Comparison of ENCODE assay signal across 40 cellular contexts in the genomic region with DNA sequence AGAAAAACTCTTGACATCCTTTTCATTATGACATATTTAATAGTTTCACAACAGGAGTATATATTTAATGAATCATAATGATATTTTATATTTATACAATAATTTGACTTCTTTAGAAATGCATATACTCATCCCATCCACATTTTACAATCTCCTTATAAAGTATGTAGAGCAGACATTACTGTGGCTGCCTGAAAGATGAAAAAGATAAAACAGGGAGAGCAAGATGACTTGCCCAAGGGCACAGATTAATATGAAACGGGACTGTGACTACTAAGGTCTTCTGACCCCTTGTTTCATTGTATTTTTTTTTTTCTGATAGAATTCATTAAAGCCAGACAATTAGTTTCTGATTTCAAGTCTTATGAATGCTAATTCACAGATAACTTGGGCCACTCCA.
"Had no signal": no experiment of that assay in that cellular context is flagged by ENCODE, and none has a peak within 500 bp of the region (broad histone marks: within the 10 kb centered on the region; RNA-seq: fewer than 3 reads in every experiment).

No MANE protein-coding gene starts in this region.

- H3K4me1 Mint-ChIP-seq: activated naive CD4-positive, alpha-beta T cell treated with anti-CD3 and anti-CD28 coated beads, Interleukin-2, amount 10 ng/mL, durations not matched to agents 7 days and 5 days; activated naive CD4-positive, alpha-beta T cell treated with anti-CD3 and anti-CD28 coated beads, Interleukin-2, amount 50 U/mL, for 24 hours; activated naive CD8-positive, alpha-beta T cell treated with anti-CD3 and anti-CD28 coated beads for 36 hours; activated naive CD8-positive, alpha-beta T cell treated with anti-CD3 and anti-CD28 coated beads, Interleukin-2, amount 10 ng/mL, durations not matched to agents 7 days and 5 days; activated naive CD8-positive, alpha-beta T cell treated with anti-CD3 and anti-CD28 coated beads, Interleukin-2, amount 50 U/mL, for 24 hours; activated T-helper 17 cell treated with anti-CD3 and anti-CD28 coated beads, Interleukin-2, amount 50 U/mL, for 72 hours; brain; central memory CD8-positive, alpha-beta T cell had no signal

- H3K36me3 ChIP-seq: adrenal gland, ascending aorta, brain microvascular endothelial cell, breast epithelium, cardiac muscle cell had no signal

- ATAC-seq: activated naive CD4-positive, alpha-beta T cell treated with anti-CD3 and anti-CD28 coated beads, Interleukin-2, amount 50 U/mL, for 72 hours; activated naive CD8-positive, alpha-beta T cell treated with anti-CD3 and anti-CD28 coated beads, Interleukin-2, amount 50 U/mL, for 24 hours; activated T-cell treated with anti-CD3 and anti-CD28 coated beads, Interleukin-2, amount 50 U/mL, for 4 hours; activated T-cell treated with anti-CD3 and anti-CD28 coated beads, Interleukin-2, amount 50 U/mL, for 72 hours; activated T-helper 17 cell treated with anti-CD3 and anti-CD28 coated beads, Interleukin-2, amount 50 U/mL, for 72 hours; body of pancreas had no signal

- H3K27ac Mint-ChIP-seq: activated naive CD4-positive, alpha-beta T cell treated with anti-CD3 and anti-CD28 coated beads for 36 hours; activated naive CD4-positive, alpha-beta T cell treated with anti-CD3 and anti-CD28 coated beads, Interleukin-2, amount 10 ng/mL, durations not matched to agents 7 days and 5 days; activated naive CD4-positive, alpha-beta T cell treated with anti-CD3 and anti-CD28 coated beads, Interleukin-2, amount 50 U/mL, for 24 hours; activated naive CD4-positive, alpha-beta T cell treated with anti-CD3 and anti-CD28 coated beads, Interleukin-2, amount 50 U/mL, for 72 hours; activated naive CD8-positive, alpha-beta T cell; activated naive CD8-positive, alpha-beta T cell treated with anti-CD3 and anti-CD28 coated beads for 36 hours; activated naive CD8-positive, alpha-beta T cell treated with anti-CD3 and anti-CD28 coated beads, Interleukin-2, amount 10 ng/mL, durations not matched to agents 7 days and 5 days; activated naive CD8-positive, alpha-beta T cell treated with anti-CD3 and anti-CD28 coated beads, Interleukin-2, amount 50 U/mL, for 24 hours; activated T-cell treated with anti-CD3 and anti-CD28 coated beads, Interleukin-2, amount 50 U/mL, for 24 hours; activated T-cell treated with anti-CD3 and anti-CD28 coated beads, Interleukin-2, amount 50 U/mL, for 72 hours; activated T-helper 1 cell treated with anti-CD3 and anti-CD28 coated beads, Interleukin-12 subunit alpha, Interleukin-12 subunit beta, Interleukin-2, Interleukin-4 antibody, amounts not matched to agents 30 ng/mL and 10 ng/mL and 1 ng/mL, durations not matched to agents 14 hours and 24 hours and 36 hours; activated T-helper 17 cell treated with anti-CD3 and anti-CD28 coated beads, Interleukin-2, amount 50 U/mL, for 72 hours; activated T-helper 2 cell treated with anti-CD3 and anti-CD28 coated beads, Interferon-gamma antibody, Interleukin-2, Interleukin-4, amounts not matched to agents 10 μg/mL and 5 μg/mL and 100 μg/mL, durations not matched to agents 14 hours and 24 hours and 36 hours; brain had no signal

- H3K4me3 ChIP-seq: adrenal gland, ascending aorta, body of pancreas, breast epithelium, cardiac muscle cell had no signal

- H3K36me3 Mint-ChIP-seq: activated naive CD4-positive, alpha-beta T cell treated with anti-CD3 and anti-CD28 coated beads, Interleukin-2, amount 10 ng/mL, durations not matched to agents 7 days and 5 days; activated naive CD4-positive, alpha-beta T cell treated with anti-CD3 and anti-CD28 coated beads, Interleukin-2, amount 50 U/mL, for 24 hours; activated naive CD4-positive, alpha-beta T cell treated with anti-CD3 and anti-CD28 coated beads, Interleukin-2, amount 50 U/mL, for 72 hours; activated naive CD8-positive, alpha-beta T cell; activated naive CD8-positive, alpha-beta T cell treated with anti-CD3 and anti-CD28 coated beads for 36 hours; activated naive CD8-positive, alpha-beta T cell treated with anti-CD3 and anti-CD28 coated beads, Interleukin-2, amount 10 ng/mL, durations not matched to agents 7 days and 5 days; brain had no signal

- H3K4me1 ChIP-seq: adrenal gland, ascending aorta, body of pancreas, breast epithelium had no signal

- H3K27me3 Mint-ChIP-seq: activated naive CD4-positive, alpha-beta T cell treated with anti-CD3 and anti-CD28 coated beads, Interleukin-2, amount 10 ng/mL, durations not matched to agents 7 days and 5 days; activated naive CD4-positive, alpha-beta T cell treated with anti-CD3 and anti-CD28 coated beads, Interleukin-2, amount 50 U/mL, for 24 hours; activated naive CD8-positive, alpha-beta T cell; activated naive CD8-positive, alpha-beta T cell treated with anti-CD3 and anti-CD28 coated beads for 36 hours; activated naive CD8-positive, alpha-beta T cell treated with anti-CD3 and anti-CD28 coated beads, Interleukin-2, amount 10 ng/mL, durations not matched to agents 7 days and 5 days; activated naive CD8-positive, alpha-beta T cell treated with anti-CD3 and anti-CD28 coated beads, Interleukin-2, amount 50 U/mL, for 24 hours; activated T-cell treated with anti-CD3 and anti-CD28 coated beads, Interleukin-2, amount 50 U/mL, for 24 hours; activated T-helper 17 cell treated with anti-CD3 and anti-CD28 coated beads, Interleukin-2, amount 50 U/mL, for 72 hours; brain; central memory CD8-positive, alpha-beta T cell had no signal

- H3K9me3 ChIP-seq: adrenal gland, ascending aorta, body of pancreas, breast epithelium had no signal

- H3K27ac ChIP-seq: adrenal gland, ascending aorta, body of pancreas, brain microvascular endothelial cell, breast epithelium, cardiac muscle cell had no signal

- FAIRE-seq: astrocyte, bronchial epithelial cell had no signal

- H3K4me3 Mint-ChIP-seq: activated naive CD4-positive, alpha-beta T cell treated with anti-CD3 and anti-CD28 coated beads for 36 hours; activated naive CD4-positive, alpha-beta T cell treated with anti-CD3 and anti-CD28 coated beads, Interleukin-2, amount 10 ng/mL, durations not matched to agents 7 days and 5 days; activated naive CD4-positive, alpha-beta T cell treated with anti-CD3 and anti-CD28 coated beads, Interleukin-2, amount 50 U/mL, for 24 hours; activated naive CD8-positive, alpha-beta T cell; activated naive CD8-positive, alpha-beta T cell treated with anti-CD3 and anti-CD28 coated beads for 36 hours; activated naive CD8-positive, alpha-beta T cell treated with anti-CD3 and anti-CD28 coated beads, Interleukin-2, amount 10 ng/mL, durations not matched to agents 7 days and 5 days; activated naive CD8-positive, alpha-beta T cell treated with anti-CD3 and anti-CD28 coated beads, Interleukin-2, amount 50 U/mL, for 24 hours; activated T-cell treated with anti-CD3 and anti-CD28 coated beads, Interleukin-2, amount 50 U/mL, for 24 hours; activated T-cell treated with anti-CD3 and anti-CD28 coated beads, Interleukin-2, amount 50 U/mL, for 4 hours; activated T-cell treated with anti-CD3 and anti-CD28 coated beads, Interleukin-2, amount 50 U/mL, for 72 hours; activated T-helper 1 cell treated with anti-CD3 and anti-CD28 coated beads, Interleukin-12 subunit alpha, Interleukin-12 subunit beta, Interleukin-2, Interleukin-4 antibody, amounts not matched to agents 30 ng/mL and 10 ng/mL and 1 ng/mL, durations not matched to agents 14 hours and 24 hours and 36 hours; activated T-helper 17 cell treated with anti-CD3 and anti-CD28 coated beads, Interleukin-2, amount 50 U/mL, for 72 hours; brain; central memory CD8-positive, alpha-beta T cell had no signal

- H3K27me3 ChIP-seq: adrenal gland, ascending aorta, body of pancreas, brain microvascular endothelial cell, breast epithelium, cardiac muscle cell had no signal

- H3K9me3 Mint-ChIP-seq: activated naive CD4-positive, alpha-beta T cell treated with anti-CD3 and anti-CD28 coated beads for 36 hours; activated naive CD8-positive, alpha-beta T cell treated with anti-CD3 and anti-CD28 coated beads for 36 hours; activated naive CD8-positive, alpha-beta T cell treated with anti-CD3 and anti-CD28 coated beads, Interleukin-2, amount 50 U/mL, for 24 hours; activated T-helper 1 cell treated with anti-CD3 and anti-CD28 coated beads, Interleukin-12 subunit alpha, Interleukin-12 subunit beta, Interleukin-2, Interleukin-4 antibody, amounts not matched to agents 30 ng/mL and 10 ng/mL and 1 ng/mL, durations not matched to agents 14 hours and 24 hours and 36 hours had no signal

- DNase-seq: activated effector memory CD4-positive, alpha-beta T cell treated with anti-CD3 and anti-CD28 coated beads, Interleukin-2, amount 50 U/mL, for 16 hours; activated effector memory CD4-positive, alpha-beta T cell treated with Interleukin-2 at 50 U/mL for 16 hours; activated gamma-delta T cell; activated gamma-delta T cell treated with Interleukin-2 at 50 U/mL for 16 hours; activated naive CD4-positive, alpha-beta T cell; activated naive CD4-positive, alpha-beta T cell treated with anti-CD3 and anti-CD28 coated beads for 36 hours; activated naive CD4-positive, alpha-beta T cell treated with anti-CD3 and anti-CD28 coated beads, Interleukin-2, amount 10 ng/mL, durations not matched to agents 7 days and 5 days; activated naive CD4-positive, alpha-beta T cell treated with anti-CD3 and anti-CD28 coated beads, Interleukin-2, amount 50 U/mL, for 16 hours; activated naive CD4-positive, alpha-beta T cell treated with Interleukin-2 at 50 U/mL for 16 hours; activated naive CD8-positive, alpha-beta T cell treated with anti-CD3 and anti-CD28 coated beads for 36 hours; activated naive CD8-positive, alpha-beta T cell treated with anti-CD3 and anti-CD28 coated beads, Interleukin-2, amount 10 ng/mL, durations not matched to agents 7 days and 5 days; activated naive CD8-positive, alpha-beta T cell treated with anti-CD3 and anti-CD28 coated beads, Interleukin-2, amount 50 U/mL, for 24 hours; activated T-cell treated with anti-CD3 and anti-CD28 coated beads, Interleukin-2, amount 50 U/mL, for 1 hour; activated T-cell treated with anti-CD3 and anti-CD28 coated beads, Interleukin-2, amount 50 U/mL, for 24 hours; activated T-cell treated with anti-CD3 and anti-CD28 coated beads, Interleukin-2, amount 50 U/mL, for 4 hours; activated T-cell treated with anti-CD3 and anti-CD28 coated beads, Interleukin-2, amount 50 U/mL, for 48 hours; activated T-cell treated with anti-CD3 and anti-CD28 coated beads, Interleukin-2, amount 50 U/mL, for 72 hours; adrenal gland; amniotic stem cell; amygdala; anterior cingulate cortex; aorta; body of pancreas; brain microvascular endothelial cell; caudate nucleus; central memory CD4-positive, alpha-beta T cell; cerebellar nuclear complex had no signal
